8 cellular contexts compared by ENCODE assay signal in genomic region chr9:35790385-35791291, GRCh38.
DNase-seq lines count a peak whose midpoint lies in the region; ATAC-seq, FAIRE-seq and TF ChIP-seq lines count a peak whose summit lies in the region.

No MANE protein-coding gene starts in this region.

- ATAC-seq in GM18907 (IDR thresholded peaks at IDR 0.05; ENCODE audit: unreplicated experiment) (peak; percentile 61), GM18505 (IDR thresholded peaks at IDR 0.05; ENCODE audit: unreplicated experiment) (no peak)

- H3K9me3 ChIP-seq in iPS-18c (ENCODE audit: control insufficient read depth, insufficient read depth, low read length), result no peaks in the 10 kb centered on the region

- DNase-seq in NCI-H187 treated with DMSO at 0.1 percent for 48 hours (lab: John Stamatoyannopoulos, UW), result peak; percentile 43
- DNase-seq in UCSD-AML1 (lab: John Stamatoyannopoulos, UW; ENCODE audit: unreplicated experiment), result peak; percentile 38
- peak; percentile 65 to 77 for DNase-seq in T47D (ENCODE audit: low read depth in 1 of 2, low spot score in 1 of 2)
- DNase-seq in skeletal muscle cell (ENCODE audit: low read depth), result peak; percentile 43

- no peak for TF ChIP-seq POLR2A in GM18505 (IDR thresholded peaks at IDR 0.05; ENCODE audit: borderline replicate concordance, extremely low read depth, insufficient read depth, insufficient read length)

- in situ Hi-C loops in T47D (cut with HindIII; ENCODE audit: low pct_unique_long_range_greater_than_20kb, low sequenced_read_pairs), result no loop called here

- peak; percentile 95 for FAIRE-seq in A204.1 (lab: Jason Lieb, UNC)

- H3K4me3 ChIP-seq in iPS-18c (ENCODE audit: insufficient read depth, low read depth, low read length), result peak overlapping the region; percentile 34; the same call in 1 of the 2 replicates
- H3K4me3 ChIP-seq in skeletal muscle cell (ENCODE audit: low read depth, low read length), result peak overlapping the region; percentile 23
